In genomic region chr10:80504897-80505465, GRCh38 we compare ENCODE assay signal across 8 cellular contexts. TPM values are rescaled to one million over a fixed set of nuclear protein-coding genes. Genes with fewer than 3 reads are reported as not detected.
DNase-seq lines count a peak whose midpoint lies in the region; ATAC-seq and TF ChIP-seq lines count a peak whose summit lies in the region.

No MANE protein-coding gene starts in this region.

- peak overlapping the region; percentile 13 for H3K4me3 ChIP-seq in left ventricle myocardium inferior
- H3K4me3 ChIP-seq in prostate gland: no peak overlapping the region

- no peak for TF ChIP-seq CTCF in left ventricle myocardium inferior (IDR thresholded peaks at IDR 0.05; ENCODE audit: borderline replicate concordance)
- no peak for TF ChIP-seq CTCF in prostate gland (IDR thresholded peaks at IDR 0.05)

- H3K27ac ChIP-seq in left ventricle myocardium inferior (replicated peaks) (peak overlapping the region; percentile 91), prostate gland (peak overlapping the region; percentile 54 to 64)

- intact Hi-C loops in left ventricle myocardium inferior (cut with micrococcal nuclease) (loop anchor here (5.0 kb wide), 3 partner anchors 48 to 123 kb away; no protein-coding TSS in a partner anchor), prostate gland (cut with DNase I) (loop anchor here (1.0 to 5.0 kb wide), 2 partner anchors 61 to 123 kb away; no protein-coding TSS in a partner anchor)

- H3K36me3 ChIP-seq in left ventricle myocardium inferior: peaks cover 30% of the 10 kb centered on the region
- peaks cover 0 to 2% of the 10 kb centered on the region in 2 donors for H3K36me3 ChIP-seq in prostate gland

- no peaks in the 10 kb centered on the region for H3K27me3 ChIP-seq in left ventricle myocardium inferior (ENCODE audit: low read depth)
- H3K27me3 ChIP-seq in prostate gland (replicated peaks; ENCODE audit: insufficient read depth): no peaks in the 10 kb centered on the region

- peaks cover 0 to 17% of the 10 kb centered on the region in 2 donors for H3K36me3 Mint-ChIP-seq in activated naive CD4-positive, alpha-beta T cell treated with anti-CD3 and anti-CD28 coated beads, Interleukin-2, amount 50 U/mL, for 72 hours

- TF ChIP-seq POLR2A in prostate gland (IDR thresholded peaks at IDR 0.05): no peak

- H3K4me1 ChIP-seq in left ventricle myocardium inferior (peaks cover 98% of the 10 kb centered on the region), prostate gland (replicated peaks) (peaks cover 17% of the 10 kb centered on the region)

- ATAC-seq in GM21526 (IDR thresholded peaks at IDR 0.05; ENCODE audit: low FRiP score, unreplicated experiment): peak; percentile 7
- ATAC-seq in activated naive CD4-positive, alpha-beta T cell treated with anti-CD3 and anti-CD28 coated beads, Interleukin-2, amount 50 U/mL, for 72 hours: peak in 1 of 2 donors; percentile 3
- ATAC-seq in GM21528 (IDR thresholded peaks at IDR 0.05; ENCODE audit: low FRiP score, unreplicated experiment): no peak

- H3K9me3 ChIP-seq in left ventricle myocardium inferior (replicated peaks): no peaks in the 10 kb centered on the region
- no peaks in the 10 kb centered on the region for H3K9me3 ChIP-seq in prostate gland

- 62% methylated on average over 5 of the region's 5 CpGs for WGBS in prostate gland

- no peaks in the 10 kb centered on the region for H3K9me3 Mint-ChIP-seq in activated naive CD4-positive, alpha-beta T cell treated with anti-CD3 and anti-CD28 coated beads, Interleukin-2, amount 50 U/mL, for 72 hours

- DNase-seq in activated naive CD4-positive, alpha-beta T cell treated with anti-CD3 and anti-CD28 coated beads, Interleukin-2, amount 50 U/mL, for 72 hours (ENCODE audit: low spot score in 2 of 2): no peak
- DNase-seq in left ventricle myocardium inferior: no peak
- no peak for DNase-seq in prostate gland (ENCODE audit: low spot score)
- DNase-seq in COLO829 (ENCODE audit: low spot score): no peak
- no peak for DNase-seq in SIG-M5 treated with dmso at 0.1 percent for 504 hours (lab: John Stamatoyannopoulos, UW; ENCODE audit: unreplicated experiment)
- no peak for DNase-seq in stimulated activated CD8-positive, alpha-beta memory T cell treated with anti-CD3 and anti-CD28 coated beads, Interleukin-4, amount 100 ng/mL, for 48 hours

- H3K27ac Mint-ChIP-seq in activated naive CD4-positive, alpha-beta T cell treated with anti-CD3 and anti-CD28 coated beads, Interleukin-2, amount 50 U/mL, for 72 hours: peak overlapping the region; percentile 79 to 87

RNA-seq across cellular contexts. Expression of gene SH2D4B, which starts 32.7 kb away (rescaled TPM):
- under 1 TPM in 1 of 2 donors, not detected in 1; 0.14 TPM for total RNA-seq in activated naive CD4-positive, alpha-beta T cell treated with anti-CD3 and anti-CD28 coated beads, Interleukin-2, amount 50 U/mL, for 72 hours
- not detected for total RNA-seq in left ventricle myocardium inferior
- total RNA-seq in prostate gland: under 1 TPM in 1 of 2 donors, not detected in 1; 0.40 TPM

RNA-seq across cellular contexts. Expression of gene TSPAN14, which starts 50.9 kb away (rescaled TPM):
- 10 to 100 TPM; 30.7 to 53.6 TPM for total RNA-seq in activated naive CD4-positive, alpha-beta T cell treated with anti-CD3 and anti-CD28 coated beads, Interleukin-2, amount 50 U/mL, for 72 hours
- total RNA-seq in left ventricle myocardium inferior (33.4 TPM), prostate gland (100 to 1,000 TPM in 1 of 2 donors, 10 to 100 TPM in 1; 69.8 to 103 TPM)
